ENCODE assay signal across 1 cellular context in the genomic region with DNA sequence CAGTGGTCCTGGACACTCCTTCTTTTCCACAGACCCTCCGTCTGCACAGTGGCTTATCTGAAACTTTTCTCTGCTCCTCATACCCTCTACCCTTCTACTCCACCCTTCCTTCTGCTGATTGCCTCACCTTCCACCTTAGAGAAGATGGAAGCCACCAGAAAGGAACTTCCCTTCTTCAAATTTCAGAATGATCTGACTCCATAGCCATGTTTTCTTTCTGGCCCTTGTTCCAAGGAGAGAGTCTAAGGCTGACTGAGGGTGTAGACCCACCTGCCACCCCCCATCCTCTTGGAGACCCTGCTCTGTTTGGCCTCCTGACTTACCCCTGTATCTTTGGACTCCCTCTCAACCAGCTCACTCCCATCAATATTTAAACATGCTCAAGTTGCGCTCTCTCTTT.
TF ChIP-seq lines count a peak whose summit lies in the region.

No MANE protein-coding gene starts in this region.

TF ChIP-seq in K562, 482 proteins besides CTCF, POLR2A, EP300 and RAD21:
- no peak for TF ChIP-seq MED1 (CRISPR knock-in tag; IDR thresholded peaks at IDR 0.05; ENCODE audit: borderline replicate concordance)
- TF ChIP-seq KLF1 (tag; IDR thresholded peaks at IDR 0.05) = no peak
- TF ChIP-seq, protein P1, sequence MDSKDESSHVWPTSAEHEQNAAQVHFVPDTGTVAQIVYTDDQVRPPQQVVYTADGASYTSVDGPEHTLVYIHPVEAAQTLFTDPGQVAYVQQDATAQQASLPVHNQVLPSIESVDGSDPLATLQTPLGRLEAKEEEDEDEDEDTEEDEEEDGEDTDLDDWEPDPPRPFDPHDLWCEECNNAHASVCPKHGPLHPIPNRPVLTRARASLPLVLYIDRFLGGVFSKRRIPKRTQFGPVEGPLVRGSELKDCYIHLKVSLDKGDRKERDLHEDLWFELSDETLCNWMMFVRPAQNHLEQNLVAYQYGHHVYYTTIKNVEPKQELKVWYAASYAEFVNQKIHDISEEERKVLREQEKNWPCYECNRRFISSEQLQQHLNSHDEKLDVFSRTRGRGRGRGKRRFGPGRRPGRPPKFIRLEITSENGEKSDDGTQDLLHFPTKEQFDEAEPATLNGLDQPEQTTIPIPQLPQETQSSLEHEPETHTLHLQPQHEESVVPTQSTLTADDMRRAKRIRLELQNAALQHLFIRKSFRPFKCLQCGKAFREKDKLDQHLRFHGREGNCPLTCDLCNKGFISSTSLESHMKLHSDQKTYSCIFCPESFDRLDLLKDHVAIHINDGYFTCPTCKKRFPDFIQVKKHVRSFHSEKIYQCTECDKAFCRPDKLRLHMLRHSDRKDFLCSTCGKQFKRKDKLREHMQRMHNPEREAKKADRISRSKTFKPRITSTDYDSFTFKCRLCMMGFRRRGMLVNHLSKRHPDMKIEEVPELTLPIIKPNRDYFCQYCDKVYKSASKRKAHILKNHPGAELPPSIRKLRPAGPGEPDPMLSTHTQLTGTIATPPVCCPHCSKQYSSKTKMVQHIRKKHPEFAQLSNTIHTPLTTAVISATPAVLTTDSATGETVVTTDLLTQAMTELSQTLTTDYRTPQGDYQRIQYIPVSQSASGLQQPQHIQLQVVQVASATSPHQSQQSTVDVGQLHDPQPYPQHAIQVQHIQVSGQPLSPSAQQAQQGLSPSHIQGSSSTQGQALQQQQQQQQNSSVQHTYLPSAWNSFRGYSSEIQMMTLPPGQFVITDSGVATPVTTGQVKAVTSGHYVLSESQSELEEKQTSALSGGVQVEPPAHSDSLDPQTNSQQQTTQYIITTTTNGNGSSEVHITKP (IDR thresholded peaks at IDR 0.05; ENCODE audit: partially characterized antibody) = peak; percentile 19
- no peak for TF ChIP-seq ZC3H4 (CRISPR knock-in tag; IDR thresholded peaks at IDR 0.05; ENCODE audit: borderline replicate concordance)
